10 cellular contexts compared by ENCODE assay signal in genomic region chr6:16419636-16420331, GRCh38.
A peak's percentile ranks its signal among the peaks of the same experiment; 100 is the strongest.
DNase-seq lines count a peak whose midpoint lies in the region; ATAC-seq, FAIRE-seq and TF ChIP-seq lines count a peak whose summit lies in the region.
"Had no signal": no experiment of that assay in that cellular context is flagged by ENCODE, and none has a peak within 500 bp of the region (broad histone marks: within the 10 kb centered on the region; RNA-seq: fewer than 3 reads in every experiment).

No MANE protein-coding gene starts in this region.

- H3F3A ChIP-seq in PC-3 (ENCODE audit: low read length, unreplicated experiment), result no peaks in the 10 kb centered on the region

- ATAC-seq in GM21576 (IDR thresholded peaks at IDR 0.05; ENCODE audit: unreplicated experiment), result peak; percentile 60
- ATAC-seq in HG03558 (IDR thresholded peaks at IDR 0.05; ENCODE audit: extremely low read depth, unreplicated experiment), result peak; percentile 45
- ATAC-seq in PC-3, result no peak

- H3K4me1 ChIP-seq in mucosa of rectum (ENCODE audit: control insufficient read depth in 2 of 2, insufficient read depth in 2 of 2, low read length in 2 of 2), result peaks cover 21 to 26% of the 10 kb centered on the region in 2 donors
- H3K4me1 ChIP-seq in PC-3 (ENCODE audit: insufficient read depth, low read length), result peaks cover 14% of the 10 kb centered on the region

- no peaks in the 10 kb centered on the region for H3K9me2 ChIP-seq in PC-3 (replicated peaks; ENCODE audit: low read length)

- H3K4me2 ChIP-seq in PC-3 (ENCODE audit: low read length), result no peak overlapping the region

- DNase-seq in RCC 7860 (ENCODE audit: low spot score) (no peak), OCI-M1 (lab: John Stamatoyannopoulos, UW) (no peak), NCI-H1092 (lab: John Stamatoyannopoulos, UW) (no peak), PC-3 (no peak)
- DNase-seq: posterior cingulate gyrus had no signal

- POLR2A ChIA-PET in PC-3 (lab: Charles Lee; ENCODE audit: unreplicated experiment), result no interaction called here

- no peak overlapping the region for H2AFZ ChIP-seq in PC-3 (ENCODE audit: low read length)

- H3K9me3 ChIP-seq in mucosa of rectum (ENCODE audit: control insufficient read depth in 2 of 2, low read length in 2 of 2) (no peaks in the 10 kb centered on the region), PC-3 (ENCODE audit: low read length) (no peaks in the 10 kb centered on the region)

- no peaks in the 10 kb centered on the region for H3K79me2 ChIP-seq in PC-3 (ENCODE audit: low read length)

- H3K4me3 ChIP-seq in mucosa of rectum (ENCODE audit: low read length in 2 of 2) (no peak overlapping the region), PC-3 (ENCODE audit: low read length) (no peak overlapping the region)

- TF ChIP-seq POLR2A in GM18526 (IDR thresholded peaks at IDR 0.05; ENCODE audit: extremely low read depth, insufficient read length), result peak; percentile 45

- BruUV-seq in PC-3 (replicated peaks; lab: Mats Ljungman, UMichigan), result no TSS peak

- no peak for TF ChIP-seq CTCF in PC-3 (conservative IDR thresholded peaks at IDR 0.05; ENCODE audit: low read depth, low read length)

- no peak overlapping the region for H3K9ac ChIP-seq in mucosa of rectum (ENCODE audit: low read depth in 1 of 2, low read length in 2 of 2)
- H3K9ac ChIP-seq in PC-3 (ENCODE audit: low read length), result no peak overlapping the region

- intact Hi-C loops in PC-3 (cut with micrococcal nuclease), result loop anchor here (5.0 kb wide), 1 partner anchor 293 kb away; no protein-coding TSS in a partner anchor

- H3K27ac ChIP-seq in mucosa of rectum (ENCODE audit: low read depth in 2 of 2, low read length in 2 of 2) (peak overlapping the region; percentile 53), PC-3 (ENCODE audit: low read length) (no peak overlapping the region)
- H3K27ac ChIP-seq: HL-60 had no signal

- H4K20me1 ChIP-seq in PC-3 (ENCODE audit: low read length), result no peaks in the 10 kb centered on the region

- FAIRE-seq in RCC 7860 (lab: Jason Lieb, UNC), result no peak

- CTCF ChIA-PET in PC-3 (lab: Charles Lee), result no interaction called here

- no peaks in the 10 kb centered on the region for H3K36me3 ChIP-seq in mucosa of rectum (ENCODE audit: control insufficient read depth in 2 of 2, insufficient read depth in 2 of 2, low read length in 2 of 2)
- no peaks in the 10 kb centered on the region for H3K36me3 ChIP-seq in PC-3 (ENCODE audit: low read depth, low read length)

- H3K27me3 ChIP-seq in mucosa of rectum (ENCODE audit: control insufficient read depth in 2 of 2, insufficient read depth in 2 of 2, low read length in 2 of 2) (no peaks in the 10 kb centered on the region), PC-3 (ENCODE audit: low read length) (no peaks in the 10 kb centered on the region)
